ENCODE assay signal across 8 cellular contexts in genomic region chr14:21267431-21267845, GRCh38. TPM values are rescaled to one million over a fixed set of nuclear protein-coding genes. Genes with fewer than 3 reads are reported as not detected.
DNase-seq lines count a peak whose midpoint lies in the region; ATAC-seq and TF ChIP-seq lines count a peak whose summit lies in the region.

No MANE protein-coding gene starts in this region.

- ATAC-seq in activated CD4-positive, CD25-positive, alpha-beta regulatory T cell treated with anti-CD3 and anti-CD28 coated beads, Interleukin-2, amount 50 U/mL, for 24 hours, result no peak

- H3K9me3 ChIP-seq in H9 (ENCODE audit: control insufficient read depth, low read depth, low read length), result no peaks in the 10 kb centered on the region
- no peaks in the 10 kb centered on the region for H3K9me3 ChIP-seq in SK-N-MC (ENCODE audit: low read depth, low read length)
- H3K9me3 ChIP-seq in skeletal muscle tissue (ENCODE audit: control insufficient read depth in 3 of 3, low read length in 3 of 3), result no peaks in the 10 kb centered on the region

- H3K14ac ChIP-seq in H9 (ENCODE audit: insufficient read depth, low read length), result no peak overlapping the region

- H4K8ac ChIP-seq in H9 (replicated peaks; ENCODE audit: insufficient read length, low read depth, low read length), result no peak overlapping the region

- H2AK5ac ChIP-seq in H9 (ENCODE audit: insufficient read length, low read length), result no peak overlapping the region

- no peak overlapping the region for H2BK120ac ChIP-seq in H9 (ENCODE audit: low read depth, low read length, poor library complexity, severe bottlenecking)

- H3K4me1 ChIP-seq in H9 (ENCODE audit: insufficient read depth, low read length) (peaks cover under 1% of the 10 kb centered on the region; the same call in 1 of the 2 replicates), skeletal muscle tissue (ENCODE audit: control insufficient read depth in 3 of 3, insufficient read depth in 3 of 3, low read length in 3 of 3) (peaks cover 25 to 45% (median 34%) of the 10 kb centered on the region in 3 donors)

- peak overlapping the region; percentile 100 for H3K4me3 Mint-ChIP-seq in H9

- H4K20me1 ChIP-seq in H9 (ENCODE audit: control insufficient read depth, insufficient read depth, insufficient read length), result no peaks in the 10 kb centered on the region

- peaks cover 64% of the 10 kb centered on the region for H3K79me2 ChIP-seq in H9 (ENCODE audit: insufficient read depth, low read length)

- no peak overlapping the region for H2AFZ ChIP-seq in H9 (ENCODE audit: low read length)

- peaks cover 6% of the 10 kb centered on the region for H3K23me2 ChIP-seq in H9 (ENCODE audit: insufficient read length, low read depth, low read length, poor library complexity, severe bottlenecking)

- peak overlapping the region; percentile 87 for H3K4me2 ChIP-seq in H9 (ENCODE audit: insufficient read depth, insufficient read length, low read length)

- no peak overlapping the region for H3K18ac ChIP-seq in H9 (ENCODE audit: insufficient read length, low read depth, low read length)

- H3K27ac ChIP-seq in H9 (ENCODE audit: insufficient read length, low read depth, low read length), result no peak overlapping the region
- H3K27ac ChIP-seq in SK-N-MC, result peak overlapping the region; percentile 56
- H3K27ac ChIP-seq in skeletal muscle tissue (ENCODE audit: low read depth, low read length), result peak overlapping the region; percentile 99

- no peak overlapping the region for H3T11ph ChIP-seq in H9 (ENCODE audit: low read length)

- H3K23ac ChIP-seq in H9 (ENCODE audit: insufficient read length, low read depth, low read length), result no peak overlapping the region

- no peak for DNase-seq in H9
- DNase-seq in SK-N-MC (ENCODE audit: low read depth, low spot score), result no peak
- DNase-seq in fibroblast of the aortic adventitia (ENCODE audit: low read depth), result no peak
- DNase-seq in amygdala (lab: John Stamatoyannopoulos, UW), result no peak
- no peak for DNase-seq in NCI-H2081 (lab: John Stamatoyannopoulos, UW)
- DNase-seq in OCI-M1 (lab: John Stamatoyannopoulos, UW), result no peak

- H3K4me3 ChIP-seq in SK-N-MC (peak overlapping the region; percentile 92), fibroblast of the aortic adventitia (ENCODE audit: low read depth, low read length) (peak overlapping the region; percentile 82), skeletal muscle tissue (ENCODE audit: low read length in 3 of 3) (peak overlapping the region; percentile 52 to 98 (median 93))

- H3K79me1 ChIP-seq in H9 (ENCODE audit: insufficient read depth, low read depth, low read length, poor library complexity, severe bottlenecking), result peaks cover 2% of the 10 kb centered on the region

- H3K9ac ChIP-seq in H9 (ENCODE audit: extremely low read depth, insufficient read length, low read length) (peak overlapping the region; percentile 100), SK-N-MC (ENCODE audit: insufficient read length) (peak overlapping the region; percentile 99), skeletal muscle tissue (ENCODE audit: low read depth in 1 of 3, low read length in 3 of 3) (peak overlapping the region; percentile 73 to 100 (median 99))

- H3K4ac ChIP-seq in H9 (ENCODE audit: low read depth, low read length), result no peak overlapping the region

- H3K27me3 ChIP-seq in H9 (ENCODE audit: insufficient read depth, low read length) (no peaks in the 10 kb centered on the region), skeletal muscle tissue (ENCODE audit: control insufficient read depth in 3 of 3, insufficient read depth in 3 of 3, low read length in 3 of 3) (no peaks in the 10 kb centered on the region)

- no peak for TF ChIP-seq CTCF in H9 (conservative IDR thresholded peaks at IDR 0.05)
- no peak for TF ChIP-seq CTCF in fibroblast of the aortic adventitia (IDR thresholded peaks at IDR 0.05; ENCODE audit: insufficient read depth, low read length)

- no peak overlapping the region for H2BK20ac ChIP-seq in H9 (ENCODE audit: low read depth, low read length, poor library complexity, severe bottlenecking)

- H4K5ac ChIP-seq in H9 (ENCODE audit: insufficient read length, low read depth, low read length), result no peak overlapping the region

- H2BK12ac ChIP-seq in H9 (ENCODE audit: insufficient read length, low read depth, low read length), result no peak overlapping the region

- H2BK5ac ChIP-seq in H9 (ENCODE audit: insufficient read length, low read length), result no peak overlapping the region

- no CpG with 5 or more reads among the region's 10 CpGs for WGBS in H9 (ENCODE audit: extremely low coverage, insufficient read length, low lambda C conversion rate)

- peak overlapping the region; percentile 76 to 100 (median 92); a peak in 5 of 7 replicates for H3K27ac Mint-ChIP-seq in H9

- H3K36me3 ChIP-seq in SK-N-MC (ENCODE audit: insufficient read depth, low read length) (peaks cover 65% of the 10 kb centered on the region), skeletal muscle tissue (ENCODE audit: control insufficient read depth in 3 of 3, insufficient read depth in 3 of 3, low read length in 3 of 3) (peaks cover 6 to 22% (median 9%) of the 10 kb centered on the region in 3 donors)

- peaks cover 63 to 68% (median 68%) of the 10 kb centered on the region in 3 experiments for H3K36me3 Mint-ChIP-seq in H9 (ENCODE audit: insufficient read depth in 1 of 3, low read depth in 3 of 3)

- H3K9me3 Mint-ChIP-seq in H9, result peaks cover 3% of the 10 kb centered on the region in 2 experiments; a peak in 4 of 5 replicates

- no peak overlapping the region for H2BK15ac ChIP-seq in H9 (ENCODE audit: low read depth, low read length)

- H4K91ac ChIP-seq in H9 (ENCODE audit: insufficient read length, low read depth, low read length), result no peak overlapping the region

- peaks cover 2% of the 10 kb centered on the region; the same call in 1 of the 2 replicates for H3K27me3 Mint-ChIP-seq in H9 (ENCODE audit: low read depth)

- no peak overlapping the region for H3K56ac ChIP-seq in H9 (ENCODE audit: insufficient read length, low read depth, low read length)

- H3K4me1 Mint-ChIP-seq in H9, result peaks cover 38 to 52% of the 10 kb centered on the region in 2 experiments

RNA-seq across cellular contexts. Expression of gene HNRNPC, which starts 1.8 kb away (rescaled TPM):
- total RNA-seq in H9 (2021) (1,044 and 1,062 TPM in 2 replicates), fibroblast of the aortic adventitia (ENCODE audit: low replicate concordance) (458 and 913 TPM in 2 replicates), skeletal muscle tissue (440 TPM)

RNA-seq across cellular contexts. Expression of gene RPGRIP1, which starts 12.4 kb away (rescaled TPM):
- total RNA-seq in H9 (2021) (0.07 and 0.59 TPM in 2 replicates), fibroblast of the aortic adventitia (ENCODE audit: low replicate concordance) (not detected in 2 replicates), skeletal muscle tissue (not detected)
